Comparison of ENCODE assay signal across 31 cellular contexts in genomic region chr2:121129692-121130091, GRCh38.
"Had no signal": no experiment of that assay in that cellular context is flagged by ENCODE, and none has a peak within 500 bp of the region (broad histone marks: within the 10 kb centered on the region; RNA-seq: fewer than 3 reads in every experiment).

No MANE protein-coding gene starts in this region.

- ATAC-seq: activated CD8-positive, alpha-beta memory T cell treated with anti-CD3 and anti-CD28 coated beads, Interleukin-2, amount 10 ng/mL, durations not matched to agents 7 days and 5 days; activated CD8-positive, alpha-beta T cell treated with anti-CD3 and anti-CD28 coated beads for 36 hours; activated naive CD8-positive, alpha-beta T cell treated with anti-CD3 and anti-CD28 coated beads, Interleukin-2, amount 50 U/mL, for 24 hours; effector memory CD8-positive, alpha-beta T cell; foreskin keratinocyte; heart right ventricle; left lung; lower lobe of right lung; naive thymus-derived CD8-positive, alpha-beta T cell had no signal

- H3K4me1 Mint-ChIP-seq: activated CD8-positive, alpha-beta memory T cell treated with anti-CD3 and anti-CD28 coated beads, Interleukin-2, amount 10 ng/mL, durations not matched to agents 7 days and 5 days; activated naive CD4-positive, alpha-beta T cell treated with anti-CD3 and anti-CD28 coated beads, Interleukin-2, amount 50 U/mL, for 24 hours; activated naive CD8-positive, alpha-beta T cell treated with anti-CD3 and anti-CD28 coated beads, Interleukin-2, amount 50 U/mL, for 24 hours; central memory CD8-positive, alpha-beta T cell had no signal

- H3K9me3 Mint-ChIP-seq: activated CD8-positive, alpha-beta T cell treated with anti-CD3 and anti-CD28 coated beads for 36 hours; activated naive CD4-positive, alpha-beta T cell treated with anti-CD3 and anti-CD28 coated beads, Interleukin-2, amount 50 U/mL, for 24 hours; activated naive CD8-positive, alpha-beta T cell treated with anti-CD3 and anti-CD28 coated beads, Interleukin-2, amount 50 U/mL, for 24 hours; activated T-helper 2 cell treated with anti-CD3 and anti-CD28 coated beads, Interferon-gamma antibody, Interleukin-2, Interleukin-4, amounts not matched to agents 10 μg/mL and 5 μg/mL and 100 μg/mL, durations not matched to agents 14 hours and 24 hours and 36 hours; central memory CD8-positive, alpha-beta T cell; neural crest cell; T-helper 1 cell treated with Interleukin-12 subunit alpha and Interleukin-12 subunit beta and Interleukin-4 antibody, amounts not matched to agents 30 μg/mL and 1 μg/mL, for 36 hours had no signal

- H3K36me3 Mint-ChIP-seq: activated CD8-positive, alpha-beta memory T cell treated with anti-CD3 and anti-CD28 coated beads, Interleukin-2, amount 10 ng/mL, durations not matched to agents 7 days and 5 days; activated naive CD4-positive, alpha-beta T cell treated with anti-CD3 and anti-CD28 coated beads, Interleukin-2, amount 50 U/mL, for 24 hours; naive thymus-derived CD8-positive, alpha-beta T cell had no signal

- H3K4me3 ChIP-seq: breast epithelium, coronary artery, dorsolateral prefrontal cortex, heart right ventricle, left lung, lower lobe of right lung, psoas muscle, thoracic aorta had no signal

- H3K4me1 ChIP-seq: breast epithelium, foreskin keratinocyte, heart right ventricle, left lung, lower lobe of right lung, parathyroid adenoma, psoas muscle had no signal

- H3K9me3 ChIP-seq: breast epithelium, heart right ventricle, left lung, lower lobe of right lung, psoas muscle, thoracic aorta had no signal

- H3K27ac ChIP-seq: coronary artery, dorsolateral prefrontal cortex, foreskin keratinocyte, heart right ventricle, left lung, lower lobe of right lung, parathyroid adenoma, psoas muscle, thoracic aorta had no signal

- DNase-seq: activated CD4-positive, alpha-beta T cell treated with anti-CD3 and anti-CD28 coated beads for 1 hour; activated CD4-positive, alpha-beta T cell treated with anti-CD3 and anti-CD28 coated beads, Interleukin-2, amount 50 U/mL, for 1 hour; activated CD8-positive, alpha-beta memory T cell treated with anti-CD3 and anti-CD28 coated beads, Interleukin-2, amount 10 ng/mL, durations not matched to agents 7 days and 5 days; activated CD8-positive, alpha-beta T cell treated with anti-CD3 and anti-CD28 coated beads for 36 hours; activated naive CD8-positive, alpha-beta T cell treated with anti-CD3 and anti-CD28 coated beads, Interleukin-2, amount 50 U/mL, for 24 hours; activated T-cell treated with anti-CD3 and anti-CD28 coated beads, Interleukin-2, amount 50 U/mL, for 48 hours; amygdala; effector memory CD8-positive, alpha-beta T cell; foreskin keratinocyte; heart right ventricle; left lung; lower lobe of right lung; mesenchymal stem cell; naive thymus-derived CD8-positive, alpha-beta T cell; occipital lobe; psoas muscle; stimulated activated CD4-positive, alpha-beta T cell treated with anti-CD3 and anti-CD28 coated beads, Interleukin-15, amount 100 ng/mL, for 24 hours; stimulated activated CD4-positive, alpha-beta T cell treated with anti-CD3 and anti-CD28 coated beads, Interleukin-2, amount 100 ng/mL, for 24 hours; stimulated activated naive CD4-positive, alpha-beta T cell treated with Interleukin-2 at 50 U/mL for 16 hours; SW 1271; T-helper 9 cell had no signal

- H3K4me3 Mint-ChIP-seq: activated CD8-positive, alpha-beta memory T cell treated with anti-CD3 and anti-CD28 coated beads, Interleukin-2, amount 10 ng/mL, durations not matched to agents 7 days and 5 days; activated CD8-positive, alpha-beta T cell treated with anti-CD3 and anti-CD28 coated beads for 36 hours; activated naive CD4-positive, alpha-beta T cell treated with anti-CD3 and anti-CD28 coated beads, Interleukin-2, amount 50 U/mL, for 24 hours; activated naive CD8-positive, alpha-beta T cell treated with anti-CD3 and anti-CD28 coated beads, Interleukin-2, amount 50 U/mL, for 24 hours; central memory CD8-positive, alpha-beta T cell; effector memory CD8-positive, alpha-beta T cell; naive thymus-derived CD8-positive, alpha-beta T cell; neural crest cell; T-helper 1 cell treated with Interleukin-12 subunit alpha and Interleukin-12 subunit beta and Interleukin-4 antibody, amounts not matched to agents 30 μg/mL and 1 μg/mL, for 36 hours had no signal

- H3K27ac Mint-ChIP-seq: activated CD8-positive, alpha-beta memory T cell treated with anti-CD3 and anti-CD28 coated beads, Interleukin-2, amount 10 ng/mL, durations not matched to agents 7 days and 5 days; activated CD8-positive, alpha-beta T cell treated with anti-CD3 and anti-CD28 coated beads for 36 hours; activated naive CD4-positive, alpha-beta T cell treated with anti-CD3 and anti-CD28 coated beads, Interleukin-2, amount 50 U/mL, for 24 hours; activated naive CD8-positive, alpha-beta T cell treated with anti-CD3 and anti-CD28 coated beads, Interleukin-2, amount 50 U/mL, for 24 hours; activated T-helper 2 cell treated with anti-CD3 and anti-CD28 coated beads, Interferon-gamma antibody, Interleukin-2, Interleukin-4, amounts not matched to agents 10 μg/mL and 5 μg/mL and 100 μg/mL, durations not matched to agents 14 hours and 24 hours and 36 hours; effector memory CD8-positive, alpha-beta T cell; naive thymus-derived CD8-positive, alpha-beta T cell; T-helper 1 cell treated with Interleukin-12 subunit alpha and Interleukin-12 subunit beta and Interleukin-4 antibody, amounts not matched to agents 30 μg/mL and 1 μg/mL, for 36 hours had no signal

- H3K27me3 Mint-ChIP-seq: activated CD8-positive, alpha-beta T cell treated with anti-CD3 and anti-CD28 coated beads for 36 hours; central memory CD8-positive, alpha-beta T cell had no signal

- H3K27me3 ChIP-seq: breast epithelium, dorsolateral prefrontal cortex, heart right ventricle, left lung had no signal

- H3K36me3 ChIP-seq: breast epithelium, heart right ventricle, left lung, lower lobe of right lung, thoracic aorta had no signal
